ENCODE assay signal across 8 cellular contexts in the genomic region with DNA sequence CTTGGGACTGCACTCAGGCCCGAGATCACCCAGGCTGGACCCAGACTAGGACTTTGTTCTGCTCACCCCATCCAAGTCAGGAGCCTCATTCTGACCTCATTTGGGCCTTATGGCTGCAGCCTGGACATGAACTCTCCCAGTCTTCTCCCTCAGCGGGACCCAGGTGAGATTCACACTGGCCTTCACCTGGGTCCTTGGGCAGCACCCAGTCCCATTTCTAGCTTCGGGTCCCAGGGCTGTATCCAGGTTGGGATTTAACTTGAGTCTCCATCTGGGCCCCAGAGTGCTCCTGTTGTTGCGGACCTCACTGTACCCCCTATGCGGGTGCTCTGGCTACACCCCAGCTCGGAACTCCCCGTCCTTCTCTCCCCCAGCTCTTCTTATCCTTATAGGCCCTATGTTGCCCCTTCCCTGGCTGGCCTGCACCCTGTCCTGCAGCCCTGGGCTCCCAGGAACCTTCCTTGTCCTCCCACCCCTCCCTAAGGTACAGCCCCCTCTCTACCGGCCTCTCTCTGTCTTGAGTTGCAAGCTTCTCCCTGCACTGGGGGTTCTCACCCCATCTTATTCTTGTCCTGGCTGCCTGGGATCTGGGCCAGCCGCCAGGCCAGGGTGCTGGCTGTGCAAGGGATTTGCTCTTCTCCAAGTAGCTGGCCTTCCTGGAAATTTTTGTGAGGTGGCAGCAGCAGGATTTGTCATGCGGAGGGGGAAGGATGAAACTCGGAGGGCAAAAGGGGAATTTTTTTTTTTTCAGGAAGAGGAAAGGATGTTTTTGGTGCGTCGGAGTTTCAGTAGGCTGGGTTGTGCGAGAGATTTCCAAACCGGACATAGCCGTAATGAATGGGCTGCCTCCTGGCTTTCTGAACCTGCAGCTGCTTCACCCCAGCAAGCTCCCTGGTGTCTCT. TPM values are rescaled to one million over a fixed set of nuclear protein-coding genes. Genes with fewer than 3 reads are reported as not detected.
DNase-seq lines count a peak whose midpoint lies in the region; ATAC-seq lines count a peak whose summit lies in the region.

No MANE protein-coding gene starts in this region.

- H3K27ac Mint-ChIP-seq in T-cell = peak overlapping the region; percentile 94 to 97

- H3K27me3 ChIP-seq in esophagus (ENCODE audit: control insufficient read depth in 1 of 2, insufficient read depth in 2 of 2, low read length in 2 of 2) = no peaks in the 10 kb centered on the region
- peaks cover 0 to 29% (median 20%) of the 10 kb centered on the region in 3 experiments for H3K27me3 ChIP-seq in neuronal stem cell (ENCODE audit: control insufficient read depth in 3 of 3, insufficient read depth in 3 of 3, low read depth in 1 of 3, low read length in 3 of 3)

- H2BK5ac ChIP-seq in neuronal stem cell (ENCODE audit: low read length) = no peak overlapping the region

- H2AFZ ChIP-seq in neuronal stem cell (ENCODE audit: low read length) = peak overlapping the region; percentile 94

- no peaks in the 10 kb centered on the region for H3K27me3 Mint-ChIP-seq in T-cell

- H3K23ac ChIP-seq in neuronal stem cell (ENCODE audit: low read depth, low read length, poor library complexity) = no peak overlapping the region

- H3K79me1 ChIP-seq in neuronal stem cell (ENCODE audit: low read depth, low read length) = peaks cover 7% of the 10 kb centered on the region

- H3K36me3 ChIP-seq in esophagus (ENCODE audit: control insufficient read depth in 2 of 2, insufficient read depth in 2 of 2, low read length in 1 of 2) (peaks cover 0 to 2% of the 10 kb centered on the region in 2 donors), neuronal stem cell (replicated peaks in 1 of 2; ENCODE audit: control insufficient read depth in 2 of 2, insufficient read depth in 2 of 2, low read length in 2 of 2) (no peaks in the 10 kb centered on the region)

- no peaks in the 10 kb centered on the region for H3K9me3 Mint-ChIP-seq in T-cell

- DNase-seq in stimulated activated CD4-positive, alpha-beta T cell treated with anti-CD3 and anti-CD28 coated beads, Interleukin-15, amount 100 ng/mL, for 24 hours = peak; percentile 42
- no peak for DNase-seq in stimulated activated CD4-positive, alpha-beta T cell treated with anti-CD3 and anti-CD28 coated beads, Interleukin-4, amount 100 ng/mL, for 4 hours
- DNase-seq in T-cell (no peak), neuronal stem cell (ENCODE audit: low spot score) (no peak)

- H3K4me1 ChIP-seq in esophagus (ENCODE audit: control insufficient read depth in 2 of 2, insufficient read depth in 2 of 2, low read length in 1 of 2) = peaks cover 9 to 43% of the 10 kb centered on the region in 2 donors
- peaks cover 12 to 23% of the 10 kb centered on the region in 2 donors for H3K4me1 ChIP-seq in neuronal stem cell (ENCODE audit: control insufficient read depth in 2 of 2, insufficient read depth in 1 of 2, low read depth in 1 of 2, low read length in 2 of 2)

- H3K27ac ChIP-seq in esophagus (ENCODE audit: low read depth in 2 of 2, low read length in 1 of 2) = peak overlapping the region; percentile 97 to 99
- no peak overlapping the region for H3K27ac ChIP-seq in neuronal stem cell (replicated peaks; ENCODE audit: low read length)

- H3K4me2 ChIP-seq in neuronal stem cell (ENCODE audit: insufficient read depth, low read length, poor library complexity, severe bottlenecking) = peak overlapping the region; percentile 92

- H3K9ac ChIP-seq in neuronal stem cell (ENCODE audit: low read depth, low read length, poor library complexity) = peak overlapping the region; percentile 83

- H3K36me3 Mint-ChIP-seq in T-cell = no peaks in the 10 kb centered on the region

- H2BK15ac ChIP-seq in neuronal stem cell (ENCODE audit: low read length) = peak overlapping the region; percentile 63

- H2BK12ac ChIP-seq in neuronal stem cell (ENCODE audit: low read length) = no peak overlapping the region

- peak overlapping the region; percentile 85 for H2AK5ac ChIP-seq in neuronal stem cell (ENCODE audit: low read depth, low read length)

- POLR2A ChIA-PET in T-cell (lab: Charles Lee) = interaction anchor here in 1 of 2 donors (1.1 to 1.3 kb wide), 2 partner anchors 157 to 166 kb away, joined by 4 to 6 read pairs; no protein-coding TSS in a partner anchor

- CTCF ChIA-PET in T-cell (lab: Charles Lee) = interaction anchor here (0.7 to 1.7 kb wide), 3 partner anchors 164 to 248 kb away, joined by 3 to 4 read pairs (median 3); no protein-coding TSS in a partner anchor

- 2 to 3% methylated on average over 16 of the region's 16 CpGs for WGBS in esophagus, 2 donors
- no CpG with 5 or more reads among the region's 16 CpGs for WGBS in neuronal stem cell (ENCODE audit: extremely low coverage in 2 of 2, insufficient read length in 2 of 2, insufficient replicate concordance in 1 of 2), 2 donors

- H3K4me1 Mint-ChIP-seq in T-cell = peaks cover 47 to 69% (median 51%) of the 10 kb centered on the region in 3 donors

- no peak overlapping the region for H4K8ac ChIP-seq in neuronal stem cell (ENCODE audit: low read depth, low read length)

- ATAC-seq in T-cell (replicated peaks in 1 of 4) (no peak), GM18861 (IDR thresholded peaks at IDR 0.05; ENCODE audit: unreplicated experiment) (no peak), GM18909 (IDR thresholded peaks at IDR 0.05; ENCODE audit: poor library complexity, unreplicated experiment) (no peak), HG02870 (IDR thresholded peaks at IDR 0.05; ENCODE audit: unreplicated experiment) (no peak)

- H3K18ac ChIP-seq in neuronal stem cell (ENCODE audit: low read length) = peak overlapping the region; percentile 63

- H3K4me3 Mint-ChIP-seq in T-cell = peak overlapping the region; percentile 91 to 96 (median 91)

- no peak overlapping the region for H2BK120ac ChIP-seq in neuronal stem cell (ENCODE audit: low read depth, low read length)

- no peak overlapping the region for H3K4ac ChIP-seq in neuronal stem cell (ENCODE audit: low read length)

- H3K14ac ChIP-seq in neuronal stem cell (ENCODE audit: low read length) = peak overlapping the region; percentile 63

- H4K91ac ChIP-seq in neuronal stem cell (ENCODE audit: low read depth, low read length, poor library complexity) = no peak overlapping the region

- H3K9me3 ChIP-seq in esophagus (ENCODE audit: control insufficient read depth in 2 of 2, insufficient read depth in 1 of 2, low read depth in 1 of 2, low read length in 1 of 2) (no peaks in the 10 kb centered on the region), neuronal stem cell (replicated peaks in 1 of 2; ENCODE audit: control insufficient read depth in 2 of 2, insufficient read depth in 1 of 2, low read depth in 1 of 2, low read length in 2 of 2) (no peaks in the 10 kb centered on the region)

- H3K4me3 ChIP-seq in esophagus (ENCODE audit: low read depth in 1 of 2, low read length in 2 of 2) (peak overlapping the region; percentile 63 to 92), neuronal stem cell (ENCODE audit: low read length in 2 of 2) (peak overlapping the region; percentile 72 to 83)

RNA-seq across cellular contexts. Expression of gene MAP2K3, which starts 0.9 kb away (rescaled TPM):
- total RNA-seq in T-cell = 10 to 100 TPM; 36.9 to 61.3 (median 57.1) TPM
- polyA plus RNA-seq in esophagus = 10 to 100 TPM; 35.5 to 39.8 TPM
- polyA plus RNA-seq in neuronal stem cell (2013, experiment 1 of 2) = 10.2 TPM
- 10.8 TPM for polyA plus RNA-seq in neuronal stem cell (2013, experiment 2 of 2)

RNA-seq across cellular contexts. Expression of gene NATD1, which starts 32.2 kb away (rescaled TPM):
- total RNA-seq in T-cell = 10 to 100 TPM in 2 of 5 donors, 1 to 10 TPM in 3; 7.2 to 11.1 (median 9.6) TPM
- 1 to 10 TPM; 2.3 to 3.2 TPM for polyA plus RNA-seq in esophagus
- 8.8 TPM for polyA plus RNA-seq in neuronal stem cell (2013, experiment 1 of 2)
- polyA plus RNA-seq in neuronal stem cell (2013, experiment 2 of 2) = 8.8 TPM
